ENCODE assay signal across 14 cellular contexts in the genomic region with DNA sequence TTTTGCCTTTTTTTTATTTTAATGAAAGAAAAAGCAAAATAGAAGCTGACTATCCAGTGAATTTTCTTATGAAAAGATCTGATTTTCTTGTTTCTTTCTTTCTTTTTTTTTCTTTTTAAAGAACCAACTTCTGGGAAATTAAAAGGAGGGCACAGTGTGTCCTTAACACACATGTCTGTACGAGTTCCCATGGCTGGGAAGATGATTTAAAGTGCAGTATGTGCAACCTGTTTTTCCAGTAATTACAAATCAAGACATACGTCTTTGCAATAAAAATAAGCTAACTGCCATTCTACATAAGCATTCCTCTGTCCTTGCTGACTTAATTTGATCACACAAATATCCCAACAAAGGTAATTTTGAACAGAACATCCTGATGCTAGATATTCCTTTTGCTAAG.
A peak's percentile ranks its signal among the peaks of the same experiment; 100 is the strongest.
DNase-seq lines count a peak whose midpoint lies in the region; ATAC-seq and TF ChIP-seq lines count a peak whose summit lies in the region.
"Had no signal": no experiment of that assay in that cellular context is flagged by ENCODE, and none has a peak within 500 bp of the region (broad histone marks: within the 10 kb centered on the region; RNA-seq: fewer than 3 reads in every experiment).

No MANE protein-coding gene starts in this region.

- H3K27me3 ChIP-seq in transverse colon: no peaks in the 10 kb centered on the region
- H3K27me3 ChIP-seq: BE2C had no signal

- TF ChIP-seq CTCF in LNCaP clone FGC (IDR thresholded peaks at IDR 0.05; ENCODE audit: control insufficient read depth, extremely low read depth, insufficient read depth): no peak
- TF ChIP-seq CTCF in epithelial cell of esophagus (IDR thresholded peaks at IDR 0.05; ENCODE audit: insufficient read depth, low read depth, low read length, missing control alignments): no peak
- no peak for TF ChIP-seq CTCF in neural crest cell (conservative IDR thresholded peaks at IDR 0.05)
- no peak for TF ChIP-seq CTCF in transverse colon (IDR thresholded peaks at IDR 0.05)

- intact Hi-C loops in transverse colon (cut with DNase I; ENCODE audit: low total_unique reads): no loop called here

- H3K4me1 ChIP-seq in transverse colon: peaks cover 0 to 4% (median 0%) of the 10 kb centered on the region in 4 donors
- H3K4me1 ChIP-seq: BE2C had no signal

- no peaks in the 10 kb centered on the region for H3K36me3 ChIP-seq in transverse colon
- H3K36me3 ChIP-seq: BE2C had no signal

- peak overlapping the region; percentile 35 for H3K27ac Mint-ChIP-seq in neural crest cell (ENCODE audit: unreplicated experiment)
- H3K27ac Mint-ChIP-seq: CD4-positive, alpha-beta memory T cell; H9 had no signal

- no peaks in the 10 kb centered on the region for H3K4me1 Mint-ChIP-seq in neural crest cell
- H3K4me1 Mint-ChIP-seq: CD4-positive, alpha-beta memory T cell had no signal

- H3K4me3 ChIP-seq in LNCaP clone FGC (ENCODE audit: low read depth, low read length): no peak overlapping the region
- H3K4me3 ChIP-seq in epithelial cell of esophagus (ENCODE audit: low read length): no peak overlapping the region
- H3K4me3 ChIP-seq in transverse colon: no peak overlapping the region
- H3K4me3 ChIP-seq: GM12878, GM23248 had no signal

- H3K9me3 Mint-ChIP-seq in neural crest cell: no peaks in the 10 kb centered on the region
- H3K9me3 Mint-ChIP-seq: H9 had no signal

- H3K36me3 Mint-ChIP-seq in neural crest cell (ENCODE audit: low read depth): no peaks in the 10 kb centered on the region
- H3K36me3 Mint-ChIP-seq: CD4-positive, alpha-beta memory T cell had no signal

- peak; percentile 70 for DNase-seq in LNCaP clone FGC (ENCODE audit: low read depth)
- peak; percentile 73 for DNase-seq in epithelial cell of esophagus (ENCODE audit: low read depth)
- no peak for DNase-seq in neural crest cell (ENCODE audit: low read depth, low spot score)
- DNase-seq in transverse colon: no peak
- DNase-seq in HEK293T (ENCODE audit: extremely low spot score): no peak
- DNase-seq: BE2C; CD4-positive, alpha-beta memory T cell; DMS79; GM23248; H9 had no signal

- no peak overlapping the region for H3K27ac ChIP-seq in transverse colon
- H3K27ac ChIP-seq: C4-2B, GM23248 had no signal

- TF ChIP-seq EP300 in transverse colon (IDR thresholded peaks at IDR 0.05; ENCODE audit: low read depth): peak; percentile 76

- 31 to 40% methylated on average over 2 of the region's 2 CpGs for WGBS in transverse colon (ENCODE audit: low coverage in 1 of 2), 2 donors

- CTCF ChIA-PET in HEK293T (lab: Yijun Ruan, JAX): no interaction called here

- ATAC-seq in HG02759 (IDR thresholded peaks at IDR 0.05; ENCODE audit: unreplicated experiment) (no peak), HG03175 (IDR thresholded peaks at IDR 0.05; ENCODE audit: unreplicated experiment) (no peak)
- ATAC-seq: GM12878 had no signal

- no peak overlapping the region for H3K4me3 Mint-ChIP-seq in neural crest cell
- H3K4me3 Mint-ChIP-seq: H9 had no signal

- H3K27me3 Mint-ChIP-seq in neural crest cell (ENCODE audit: low read depth): no peaks in the 10 kb centered on the region
- H3K27me3 Mint-ChIP-seq: CD4-positive, alpha-beta memory T cell had no signal

- POLR2A ChIA-PET in HEK293T (lab: Yijun Ruan, JAX): no interaction called here

- H3K9me3 ChIP-seq in transverse colon: no peaks in the 10 kb centered on the region
- H3K9me3 ChIP-seq: BE2C had no signal

- no peak for TF ChIP-seq POLR2A in transverse colon (IDR thresholded peaks at IDR 0.05)

- in situ Hi-C loops in transverse colon (cut with MboI; ENCODE audit: low pct_ligation_motif_present in 1 of 4, low pct_unique_long_range_greater_than_20kb in 1 of 4, low sequenced_read_pairs in 3 of 4): loop anchor here (25.0 kb wide), 2 partner anchors 264 to 689 kb away; no protein-coding TSS in a partner anchor

TF ChIP-seq in HEK293T, 16 proteins besides CTCF, POLR2A, EP300 and RAD21:
- no peak for TF ChIP-seq FOXM1 (IDR thresholded peaks at IDR 0.05; ENCODE audit: borderline replicate concordance)
- no peak for TF ChIP-seq LEF1 (IDR thresholded peaks at IDR 0.05; ENCODE audit: borderline replicate concordance)
- no peak for TF ChIP-seq SP1 (IDR thresholded peaks at IDR 0.05)
- no peak for TF ChIP-seq FOXA1 (IDR thresholded peaks at IDR 0.05)
- TF ChIP-seq HDGF (IDR thresholded peaks at IDR 0.05; ENCODE audit: borderline replicate concordance): no peak
- no peak for TF ChIP-seq TARDBP (IDR thresholded peaks at IDR 0.05)
- no peak for TF ChIP-seq BHLHE40 (IDR thresholded peaks at IDR 0.05; ENCODE audit: borderline replicate concordance)
- no peak for TF ChIP-seq ZNF384 (IDR thresholded peaks at IDR 0.05)
- no peak for TF ChIP-seq L3MBTL2 (conservative IDR thresholded peaks at IDR 0.05)
- TF ChIP-seq ELF4 (IDR thresholded peaks at IDR 0.05): no peak
- no peak for TF ChIP-seq SUZ12 (IDR thresholded peaks at IDR 0.05)
- no peak for TF ChIP-seq ARNT (IDR thresholded peaks at IDR 0.05)
- TF ChIP-seq CTBP1 (IDR thresholded peaks at IDR 0.05; ENCODE audit: borderline replicate concordance): no peak
- TF ChIP-seq FOXK2 (IDR thresholded peaks at IDR 0.05): no peak
- no peak for TF ChIP-seq NFRKB (IDR thresholded peaks at IDR 0.05)
- no peak for TF ChIP-seq PKNOX1 (IDR thresholded peaks at IDR 0.05)

Comparison
In these comparisons a context has a peak if more than half of its experiments do, and no peak if none do; other contexts are left out.
1. DNase-seq: peak in LNCaP clone FGC (single experiment) and epithelial cell of esophagus (single experiment); none in neural crest cell (single experiment), transverse colon (single experiment) and HEK293T (single experiment).